In the genomic region with DNA sequence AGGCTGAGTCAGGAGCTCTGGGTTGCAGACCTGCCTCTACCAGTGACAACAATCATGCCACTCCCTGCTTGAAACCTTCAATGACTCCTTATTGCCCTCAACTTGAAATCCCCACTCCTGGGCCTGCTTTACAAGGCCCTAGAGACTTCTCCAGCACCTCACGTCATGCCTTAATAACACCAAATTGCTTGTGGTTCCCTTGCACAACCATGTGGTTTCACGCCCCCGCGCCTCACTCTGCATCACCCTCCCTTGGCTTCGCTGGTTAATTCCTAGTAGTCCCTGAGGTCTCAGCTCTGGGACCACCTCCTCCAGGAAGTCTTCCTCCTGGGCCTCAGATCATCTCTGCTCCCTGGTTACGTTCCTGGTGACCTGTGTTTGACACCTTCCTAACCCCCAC, we compare ENCODE assay signal across 1 cellular context.
TF ChIP-seq lines count a peak whose summit lies in the region.

No MANE protein-coding gene starts in this region.

TF ChIP-seq in GM12878, 131 proteins besides CTCF, POLR2A, EP300 and RAD21 (continued from another document):
- TF ChIP-seq, protein P1, sequence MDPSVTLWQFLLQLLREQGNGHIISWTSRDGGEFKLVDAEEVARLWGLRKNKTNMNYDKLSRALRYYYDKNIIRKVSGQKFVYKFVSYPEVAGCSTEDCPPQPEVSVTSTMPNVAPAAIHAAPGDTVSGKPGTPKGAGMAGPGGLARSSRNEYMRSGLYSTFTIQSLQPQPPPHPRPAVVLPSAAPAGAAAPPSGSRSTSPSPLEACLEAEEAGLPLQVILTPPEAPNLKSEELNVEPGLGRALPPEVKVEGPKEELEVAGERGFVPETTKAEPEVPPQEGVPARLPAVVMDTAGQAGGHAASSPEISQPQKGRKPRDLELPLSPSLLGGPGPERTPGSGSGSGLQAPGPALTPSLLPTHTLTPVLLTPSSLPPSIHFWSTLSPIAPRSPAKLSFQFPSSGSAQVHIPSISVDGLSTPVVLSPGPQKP (IDR thresholded peaks at IDR 0.05; ENCODE audit: low read depth, low read length), result no peak
- TF ChIP-seq CBFB (IDR thresholded peaks at IDR 0.05; ENCODE audit: low read depth), result peak; percentile 56; the same call in 1 of the 2 replicates
- TF ChIP-seq ZZZ3 (IDR thresholded peaks at IDR 0.05; ENCODE audit: control insufficient read depth, insufficient read length, low read depth), result no peak
- TF ChIP-seq RFX5 (IDR thresholded peaks at IDR 0.05; ENCODE audit: low read depth, low read length), result no peak
- TF ChIP-seq EED (IDR thresholded peaks at IDR 0.05; ENCODE audit: low read depth), result no peak
- TF ChIP-seq FOXM1 (IDR thresholded peaks at IDR 0.05; ENCODE audit: low read depth, low read length), result no peak
- no peak for TF ChIP-seq SUZ12 (IDR thresholded peaks at IDR 0.05; ENCODE audit: unreplicated experiment)
- TF ChIP-seq, protein P2, sequence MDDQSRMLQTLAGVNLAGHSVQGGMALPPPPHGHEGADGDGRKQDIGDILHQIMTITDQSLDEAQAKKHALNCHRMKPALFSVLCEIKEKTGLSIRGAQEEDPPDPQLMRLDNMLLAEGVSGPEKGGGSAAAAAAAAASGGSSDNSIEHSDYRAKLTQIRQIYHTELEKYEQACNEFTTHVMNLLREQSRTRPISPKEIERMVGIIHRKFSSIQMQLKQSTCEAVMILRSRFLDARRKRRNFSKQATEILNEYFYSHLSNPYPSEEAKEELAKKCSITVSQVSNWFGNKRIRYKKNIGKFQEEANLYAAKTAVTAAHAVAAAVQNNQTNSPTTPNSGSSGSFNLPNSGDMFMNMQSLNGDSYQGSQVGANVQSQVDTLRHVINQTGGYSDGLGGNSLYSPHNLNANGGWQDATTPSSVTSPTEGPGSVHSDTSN (IDR thresholded peaks at IDR 0.05; ENCODE audit: insufficient replicate concordance, low read depth, low read length), result no peak
- no peak for TF ChIP-seq ZNF622 (IDR thresholded peaks at IDR 0.05)
- no peak for TF ChIP-seq ETV6 (conservative IDR thresholded peaks at IDR 0.05 in 1 of 2, IDR thresholded peaks at IDR 0.05 in 1 of 2; ENCODE audit: borderline replicate concordance in 1 of 2, low read depth in 1 of 2)
- TF ChIP-seq MEF2A (IDR thresholded peaks at IDR 0.05; ENCODE audit: insufficient read depth, low read depth, low read length), result no peak
- TF ChIP-seq MXI1 (IDR thresholded peaks at IDR 0.05; ENCODE audit: low read depth, low read length), result no peak
- TF ChIP-seq ZNF274 (IDR thresholded peaks at IDR 0.05; ENCODE audit: insufficient read depth, insufficient read length), result no peak
- peak; percentile 77; the same call in 1 of the 2 replicates for TF ChIP-seq MTA2 (IDR thresholded peaks at IDR 0.05; ENCODE audit: low read depth)
- TF ChIP-seq BCL11A (IDR thresholded peaks at IDR 0.05; ENCODE audit: low read depth, low read length), result peak; percentile 52
- no peak for TF ChIP-seq MTA3 (IDR thresholded peaks at IDR 0.05; ENCODE audit: borderline replicate concordance, low read length)
- TF ChIP-seq NR2F1 (conservative IDR thresholded peaks at IDR 0.05), result peak; percentile 63
- TF ChIP-seq EGR1 (IDR thresholded peaks at IDR 0.05; ENCODE audit: borderline replicate concordance in 1 of 2, low read depth in 2 of 2, low read length in 2 of 2), result peak in 1 of 2 experiments; percentile 78; a peak in 2 of 3 replicates
- TF ChIP-seq, protein P3, sequence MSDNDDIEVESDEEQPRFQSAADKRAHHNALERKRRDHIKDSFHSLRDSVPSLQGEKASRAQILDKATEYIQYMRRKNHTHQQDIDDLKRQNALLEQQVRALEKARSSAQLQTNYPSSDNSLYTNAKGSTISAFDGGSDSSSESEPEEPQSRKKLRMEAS (IDR thresholded peaks at IDR 0.05; ENCODE audit: low read depth, low read length), result no peak
- peak; percentile 67 for TF ChIP-seq IKZF1 (conservative IDR thresholded peaks at IDR 0.05)
- TF ChIP-seq CHD1 (IDR thresholded peaks at IDR 0.05; ENCODE audit: low read depth, low read length), result no peak
- TF ChIP-seq, protein P4, sequence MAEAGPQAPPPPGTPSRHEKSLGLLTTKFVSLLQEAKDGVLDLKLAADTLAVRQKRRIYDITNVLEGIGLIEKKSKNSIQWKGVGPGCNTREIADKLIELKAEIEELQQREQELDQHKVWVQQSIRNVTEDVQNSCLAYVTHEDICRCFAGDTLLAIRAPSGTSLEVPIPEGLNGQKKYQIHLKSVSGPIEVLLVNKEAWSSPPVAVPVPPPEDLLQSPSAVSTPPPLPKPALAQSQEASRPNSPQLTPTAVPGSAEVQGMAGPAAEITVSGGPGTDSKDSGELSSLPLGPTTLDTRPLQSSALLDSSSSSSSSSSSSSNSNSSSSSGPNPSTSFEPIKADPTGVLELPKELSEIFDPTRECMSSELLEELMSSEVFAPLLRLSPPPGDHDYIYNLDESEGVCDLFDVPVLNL (IDR thresholded peaks at IDR 0.05; ENCODE audit: low read depth, low read length), result no peak
- TF ChIP-seq SPI1 (IDR thresholded peaks at IDR 0.05; ENCODE audit: borderline replicate concordance, insufficient read depth, low read depth, low read length), result no peak
- no peak for TF ChIP-seq NR2C1 (IDR thresholded peaks at IDR 0.05)
- no peak for TF ChIP-seq PAX8 (IDR thresholded peaks at IDR 0.05)
- TF ChIP-seq ATF7 (IDR thresholded peaks at IDR 0.05; ENCODE audit: low read depth), result peak; percentile 72
- no peak for TF ChIP-seq ZNF207 (IDR thresholded peaks at IDR 0.05; ENCODE audit: borderline replicate concordance)
- TF ChIP-seq ZSCAN29 (IDR thresholded peaks at IDR 0.05), result no peak
- no peak for TF ChIP-seq TARDBP (IDR thresholded peaks at IDR 0.05; ENCODE audit: borderline replicate concordance)
- TF ChIP-seq SP1 (IDR thresholded peaks at IDR 0.05; ENCODE audit: low read depth, low read length), result no peak
- TF ChIP-seq RBBP5 (conservative IDR thresholded peaks at IDR 0.05), result no peak
- TF ChIP-seq ASH2L (IDR thresholded peaks at IDR 0.05; ENCODE audit: borderline replicate concordance, low read depth), result no peak
- no peak for TF ChIP-seq TAF1 (IDR thresholded peaks at IDR 0.05; ENCODE audit: borderline replicate concordance, low read depth, low read length)
- TF ChIP-seq IRF4 (IDR thresholded peaks at IDR 0.05; ENCODE audit: low read depth, low read length), result no peak
- no peak for TF ChIP-seq JUND (IDR thresholded peaks at IDR 0.05; ENCODE audit: low read depth, low read length)
- no peak for TF ChIP-seq NR2C2 (IDR thresholded peaks at IDR 0.05; ENCODE audit: borderline replicate concordance, control insufficient read depth, insufficient read length, low read depth)
- no peak for TF ChIP-seq EZH2 (IDR thresholded peaks at IDR 0.05; ENCODE audit: borderline replicate concordance, control insufficient read depth, low read depth, low read length)
- no peak for TF ChIP-seq TBL1XR1 (IDR thresholded peaks at IDR 0.05; ENCODE audit: low read depth, low read length)
- TF ChIP-seq NRF1 (conservative IDR thresholded peaks at IDR 0.05; ENCODE audit: low read depth, low read length), result no peak
- no peak for TF ChIP-seq POLR2AphosphoS2 (IDR thresholded peaks at IDR 0.05; ENCODE audit: low read depth, low read length)
- TF ChIP-seq, protein P5, sequence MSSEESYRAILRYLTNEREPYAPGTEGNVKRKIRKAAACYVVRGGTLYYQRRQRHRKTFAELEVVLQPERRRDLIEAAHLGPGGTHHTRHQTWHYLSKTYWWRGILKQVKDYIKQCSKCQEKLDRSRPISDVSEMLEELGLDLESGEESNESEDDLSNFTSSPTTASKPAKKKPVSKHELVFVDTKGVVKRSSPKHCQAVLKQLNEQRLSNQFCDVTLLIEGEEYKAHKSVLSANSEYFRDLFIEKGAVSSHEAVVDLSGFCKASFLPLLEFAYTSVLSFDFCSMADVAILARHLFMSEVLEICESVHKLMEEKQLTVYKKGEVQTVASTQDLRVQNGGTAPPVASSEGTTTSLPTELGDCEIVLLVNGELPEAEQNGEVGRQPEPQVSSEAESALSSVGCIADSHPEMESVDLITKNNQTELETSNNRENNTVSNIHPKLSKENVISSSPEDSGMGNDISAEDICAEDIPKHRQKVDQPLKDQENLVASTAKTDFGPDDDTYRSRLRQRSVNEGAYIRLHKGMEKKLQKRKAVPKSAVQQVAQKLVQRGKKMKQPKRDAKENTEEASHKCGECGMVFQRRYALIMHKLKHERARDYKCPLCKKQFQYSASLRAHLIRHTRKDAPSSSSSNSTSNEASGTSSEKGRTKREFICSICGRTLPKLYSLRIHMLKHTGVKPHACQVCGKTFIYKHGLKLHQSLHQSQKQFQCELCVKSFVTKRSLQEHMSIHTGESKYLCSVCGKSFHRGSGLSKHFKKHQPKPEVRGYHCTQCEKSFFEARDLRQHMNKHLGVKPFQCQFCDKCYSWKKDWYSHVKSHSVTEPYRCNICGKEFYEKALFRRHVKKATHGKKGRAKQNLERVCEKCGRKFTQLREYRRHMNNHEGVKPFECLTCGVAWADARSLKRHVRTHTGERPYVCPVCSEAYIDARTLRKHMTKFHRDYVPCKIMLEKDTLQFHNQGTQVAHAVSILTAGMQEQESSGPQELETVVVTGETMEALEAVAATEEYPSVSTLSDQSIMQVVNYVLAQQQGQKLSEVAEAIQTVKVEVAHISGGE (CRISPR knock-in tag; IDR thresholded peaks at IDR 0.05), result no peak
- TF ChIP-seq RELA (IDR thresholded peaks at IDR 0.05; ENCODE audit: borderline replicate concordance, partially characterized antibody), result no peak
- no peak for TF ChIP-seq CBX5 (IDR thresholded peaks at IDR 0.05; ENCODE audit: low read depth)
